ENCODE assay signal across 27 cellular contexts in the genomic region with DNA sequence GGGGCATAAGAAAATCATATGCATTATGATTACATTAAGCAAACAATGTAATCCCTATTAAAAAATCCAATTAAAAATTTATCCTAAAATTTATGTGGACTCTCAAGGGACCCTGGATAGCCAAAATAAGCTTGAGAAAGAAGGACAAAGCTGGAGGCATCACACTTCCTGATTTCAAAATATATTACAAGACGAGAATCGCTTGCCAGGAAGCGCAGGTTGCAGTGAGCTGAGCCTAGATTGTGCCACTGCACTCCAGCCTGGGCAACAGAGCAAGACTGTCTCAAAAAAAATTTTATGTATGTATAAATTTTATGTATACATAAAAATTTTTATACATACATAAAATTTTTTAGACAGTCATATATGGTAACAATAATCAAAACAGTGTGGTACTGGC.
"Had no signal": no experiment of that assay in that cellular context is flagged by ENCODE, and none has a peak within 500 bp of the region (broad histone marks: within the 10 kb centered on the region; RNA-seq: fewer than 3 reads in every experiment).

No MANE protein-coding gene starts in this region.

- H3K36me3 ChIP-seq: colonic mucosa, esophagus muscularis mucosa, esophagus squamous epithelium, gastrocnemius medialis, gastroesophageal sphincter, heart left ventricle, heart right ventricle had no signal

- H3K9me3 ChIP-seq: colonic mucosa, esophagus muscularis mucosa, esophagus squamous epithelium, gastrocnemius medialis, gastroesophageal sphincter had no signal

- H3K27ac ChIP-seq: colonic mucosa, coronary artery, dorsolateral prefrontal cortex, epithelial cell of prostate, esophagus muscularis mucosa, esophagus squamous epithelium, foreskin keratinocyte, gastrocnemius medialis, gastroesophageal sphincter, heart left ventricle, heart right ventricle had no signal

- H3K4me3 ChIP-seq: colonic mucosa, coronary artery, dorsolateral prefrontal cortex, esophagus muscularis mucosa, esophagus squamous epithelium, gastrocnemius medialis, gastroesophageal sphincter, heart left ventricle, heart right ventricle had no signal

- H3K4me1 ChIP-seq: colonic mucosa, esophagus muscularis mucosa, esophagus squamous epithelium, foreskin keratinocyte, gastrocnemius medialis, gastroesophageal sphincter, heart left ventricle, heart right ventricle had no signal

- FAIRE-seq: colon, endometrium, endothelial cell of umbilical vein, frontal cortex had no signal

- DNase-seq: colonic mucosa; cortex of kidney; dermis blood vessel endothelial cell; dorsolateral prefrontal cortex; effector CD4-positive, alpha-beta T cell; effector CD8-positive, alpha-beta T cell; effector memory CD4-positive, alpha-beta T cell; effector memory CD8-positive, alpha-beta T cell; endodermal cell; erythroblast; esophagus squamous epithelium; foreskin fibroblast; foreskin keratinocyte; gastrocnemius medialis; glutamatergic neuron; head of caudate nucleus; heart left ventricle; heart right ventricle had no signal

- ATAC-seq: effector memory CD8-positive, alpha-beta T cell; esophagus mucosa; foreskin keratinocyte; gastrocnemius medialis; gastroesophageal sphincter; heart left ventricle; heart right ventricle had no signal

- H3K27me3 ChIP-seq: colonic mucosa, foreskin keratinocyte, gastrocnemius medialis had no signal
